In genomic region chr5:99004960-99005359, GRCh38 we compare ENCODE assay signal across 9 cellular contexts.
DNase-seq lines count a peak whose midpoint lies in the region; ATAC-seq, FAIRE-seq and TF ChIP-seq lines count a peak whose summit lies in the region.
"Had no signal": no experiment of that assay in that cellular context is flagged by ENCODE, and none has a peak within 500 bp of the region (broad histone marks: within the 10 kb centered on the region; RNA-seq: fewer than 3 reads in every experiment).

No MANE protein-coding gene starts in this region.

- H3K9ac ChIP-seq in Karpas-422 (ENCODE audit: low read length): no peak overlapping the region

- no peak overlapping the region for H3K4me3 ChIP-seq in Karpas-422 (ENCODE audit: low read length)
- H3K4me3 ChIP-seq in Caco-2 (ENCODE audit: low read depth, low read length): no peak overlapping the region
- H3K4me3 ChIP-seq: upper lobe of left lung had no signal

- H3K9me3 ChIP-seq in Karpas-422 (ENCODE audit: low read length) (no peaks in the 10 kb centered on the region), Caco-2 (no peaks in the 10 kb centered on the region; the same call in 1 of the 2 replicates)
- H3K9me3 ChIP-seq: upper lobe of left lung had no signal

- H3K27ac Mint-ChIP-seq in Caco-2 (ENCODE audit: unreplicated experiment): no peak overlapping the region

- POLR2A ChIA-PET in Caco-2 (lab: Charles Lee) (no interaction called here), RWPE1 (lab: Yijun Ruan, JAX; ENCODE audit: low non-redundant PET) (no interaction called here)

- H3K4me1 Mint-ChIP-seq in Caco-2 (ENCODE audit: low read depth, unreplicated experiment): peaks cover 20% of the 10 kb centered on the region

- H3K27ac ChIP-seq in Karpas-422 (ENCODE audit: low read length): no peak overlapping the region
- H3K27ac ChIP-seq in RWPE1: no peak overlapping the region
- H3K27ac ChIP-seq: upper lobe of left lung had no signal

- peak; percentile 85 for FAIRE-seq in GM18507 (lab: Jason Lieb, UNC)

- no peak for TF ChIP-seq CTCF in GM20000 (IDR thresholded peaks at IDR 0.05; ENCODE audit: extremely low read depth, missing control alignments)
- no peak for TF ChIP-seq CTCF in Caco-2 (IDR thresholded peaks at IDR 0.05; ENCODE audit: insufficient read depth in 1 of 2, low read depth in 1 of 2, low read length in 1 of 2, severe bottlenecking in 1 of 2, unreplicated experiment in 1 of 2)
- TF ChIP-seq CTCF in RWPE1 (conservative IDR thresholded peaks at IDR 0.05; ENCODE audit: low read depth): no peak

- H3K36me3 ChIP-seq in Karpas-422 (ENCODE audit: insufficient read depth, low read length): no peaks in the 10 kb centered on the region
- no peaks in the 10 kb centered on the region for H3K36me3 ChIP-seq in Caco-2 (ENCODE audit: control insufficient read depth, insufficient read depth, low read length)
- H3K36me3 ChIP-seq: upper lobe of left lung had no signal

- H3K4me3 Mint-ChIP-seq in Caco-2 (ENCODE audit: unreplicated experiment): no peak overlapping the region

- ATAC-seq in HG03135 (IDR thresholded peaks at IDR 0.05; ENCODE audit: unreplicated experiment): peak; percentile 100
- ATAC-seq in esophagus mucosa: peak; percentile 83
- no peak for ATAC-seq in Right ventricle myocardium superior (ENCODE audit: poor library complexity)

- intact Hi-C loops in Right ventricle myocardium superior (cut with DNase I) (no loop called here), Caco-2 (cut with micrococcal nuclease; ENCODE audit: unreplicated experiment) (no loop called here)

- no peak overlapping the region for H3K4me2 ChIP-seq in Karpas-422 (ENCODE audit: low read depth, low read length, poor library complexity, severe bottlenecking)

- H4K20me1 ChIP-seq in Karpas-422 (ENCODE audit: insufficient read depth, low read depth, low read length): no peaks in the 10 kb centered on the region

- H3K36me3 Mint-ChIP-seq in Caco-2 (ENCODE audit: insufficient read depth, unreplicated experiment): no peaks in the 10 kb centered on the region

- no TSS peak for BruUV-seq in Caco-2 (replicated peaks; lab: Mats Ljungman, UMichigan)

- no peaks in the 10 kb centered on the region for H3K9me3 Mint-ChIP-seq in Caco-2 (ENCODE audit: unreplicated experiment)

- H3K4me1 ChIP-seq in Karpas-422 (ENCODE audit: low read length) (no peaks in the 10 kb centered on the region), Caco-2 (peaks cover 6% of the 10 kb centered on the region)
- H3K4me1 ChIP-seq: upper lobe of left lung had no signal

- H3K27me3 ChIP-seq in Karpas-422 (ENCODE audit: low read length) (no peaks in the 10 kb centered on the region), Caco-2 (replicated peaks; ENCODE audit: control insufficient read depth, insufficient read depth, low read length) (no peaks in the 10 kb centered on the region)
- H3K27me3 ChIP-seq: upper lobe of left lung had no signal

- no peaks in the 10 kb centered on the region for H3K27me3 Mint-ChIP-seq in Caco-2 (ENCODE audit: insufficient read depth, unreplicated experiment)

- DNase-seq in GM18507 (ENCODE audit: extremely low spot score, insufficient read length, low read depth) (peak; percentile 40), GM20000 (ENCODE audit: low spot score) (peak; percentile 69), Karpas-422 (no peak), Right ventricle myocardium superior (no peak), Caco-2 (no peak), RWPE1 (ENCODE audit: low spot score) (no peak)
- DNase-seq: upper lobe of left lung had no signal

- no peaks in the 10 kb centered on the region for H3K79me2 ChIP-seq in Karpas-422 (ENCODE audit: low read length)

- no peak overlapping the region for H2AFZ ChIP-seq in Karpas-422 (ENCODE audit: low read length)

- H3K9me2 ChIP-seq in Karpas-422 (replicated peaks; ENCODE audit: insufficient read depth, low read length): no peaks in the 10 kb centered on the region

- CTCF ChIA-PET in Caco-2 (lab: Charles Lee): no interaction called here
- CTCF ChIA-PET in RWPE1 (lab: Yijun Ruan, JAX): no interaction called here

Comparison
In these comparisons a context has a peak if more than half of its experiments do, and no peak if none do; other contexts are left out.
1. DNase-seq: peak in GM18507 (single experiment) and GM20000 (single experiment); none in Karpas-422 (single experiment), Right ventricle myocardium superior (single experiment), Caco-2 (0 of 2) and RWPE1 (single experiment).